Comparison of ENCODE assay signal across 15 cellular contexts in the genomic region with DNA sequence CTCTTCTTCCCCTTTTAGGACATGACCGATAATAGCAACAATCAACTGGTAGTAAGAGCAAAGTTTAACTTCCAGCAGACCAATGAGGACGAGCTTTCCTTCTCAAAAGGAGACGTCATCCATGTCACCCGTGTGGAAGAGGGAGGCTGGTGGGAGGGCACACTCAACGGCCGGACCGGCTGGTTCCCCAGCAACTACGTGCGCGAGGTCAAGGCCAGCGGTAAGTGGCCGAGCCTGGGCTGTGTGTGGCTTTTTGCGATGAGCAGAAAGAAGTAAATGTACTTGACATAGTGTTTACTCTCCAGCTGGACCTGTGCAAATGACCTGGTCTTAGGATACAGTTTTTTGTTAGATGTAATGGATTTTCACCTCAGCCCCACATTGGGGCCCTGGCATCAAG.
DNase-seq lines count a peak whose midpoint lies in the region; ATAC-seq and TF ChIP-seq lines count a peak whose summit lies in the region.
"Had no signal": no experiment of that assay in that cellular context is flagged by ENCODE, and none has a peak within 500 bp of the region (broad histone marks: within the 10 kb centered on the region; RNA-seq: fewer than 3 reads in every experiment).

No MANE protein-coding gene starts in this region.

- H3K4me3 Mint-ChIP-seq in HFFc6: no peak overlapping the region
- no peak overlapping the region for H3K4me3 Mint-ChIP-seq in dendritic cell treated with granulocyte-macrophage colony-stimulating factor and Interleukin-4, amounts not matched to agents 40 ng/mL and 50 ng/mL, for 4 days
- H3K4me3 Mint-ChIP-seq: mesothelial cell of epicardium had no signal

- no peak for DNase-seq in HFFc6
- peak; percentile 46 for DNase-seq in lung (ENCODE audit: low spot score)
- DNase-seq in substantia nigra (lab: John Stamatoyannopoulos, UW): peak in 6 of 49 donors; percentile 26 to 47 (median 38)
- DNase-seq in stimulated activated CD4-positive, alpha-beta T cell treated with anti-CD3 and anti-CD28 coated beads, Interleukin-15, amount 100 ng/mL, for 24 hours: no peak
- DNase-seq in T1000 (lab: John Stamatoyannopoulos, UW): no peak
- no peak for DNase-seq in stimulated activated CD4-positive, alpha-beta T cell treated with anti-CD3 and anti-CD28 coated beads, Interleukin-12 subunit alpha, Interleukin-12 subunit beta, amount 100 ng/mL, for 4 hours
- DNase-seq: activated CD4-positive, alpha-beta T cell treated with anti-CD3 and anti-CD28 coated beads, Interleukin-2, amount 50 U/mL, for 4 hours; NCI-H2081; NCI-H774; stimulated activated naive CD4-positive, alpha-beta T cell treated with Interleukin-2 at 50 U/mL for 16 hours had no signal

- H3K4me1 ChIP-seq in lung (ENCODE audit: control insufficient read depth in 2 of 2, insufficient read depth in 2 of 2, low read length in 2 of 2): peaks cover 5 to 21% of the 10 kb centered on the region in 2 donors

- H3K9me3 ChIP-seq in lung (ENCODE audit: control insufficient read depth in 2 of 2, insufficient read depth in 1 of 2, low read length in 1 of 2): no peaks in the 10 kb centered on the region

- TF ChIP-seq CTCF in HFFc6 (IDR thresholded peaks at IDR 0.05) (no peak), lung (IDR thresholded peaks at IDR 0.05; ENCODE audit: control extremely low read depth, extremely low read depth) (no peak)

- peaks cover 28% of the 10 kb centered on the region for H3K4me1 Mint-ChIP-seq in HFFc6 (ENCODE audit: low read depth)
- H3K4me1 Mint-ChIP-seq in dendritic cell treated with granulocyte-macrophage colony-stimulating factor and Interleukin-4, amounts not matched to agents 40 ng/mL and 50 ng/mL, for 4 days (ENCODE audit: low read depth): peaks cover 38% of the 10 kb centered on the region

- H3K27ac ChIP-seq in lung (ENCODE audit: low read depth in 1 of 2, low read length in 1 of 2) (peak overlapping the region in 1 of 2 donors; percentile 45), substantia nigra (ENCODE audit: low read depth, low read length, poor library complexity, severe bottlenecking) (peak overlapping the region; percentile 0)

- 0 out of 2 replicates have a peak, but pooled peaks cover 8% of the 10 kb centered on the region for H3K36me3 Mint-ChIP-seq in HFFc6 (ENCODE audit: low read depth)
- peaks cover 39% of the 10 kb centered on the region for H3K36me3 Mint-ChIP-seq in dendritic cell treated with granulocyte-macrophage colony-stimulating factor and Interleukin-4, amounts not matched to agents 40 ng/mL and 50 ng/mL, for 4 days (ENCODE audit: low read depth)

- no peaks in the 10 kb centered on the region for H3K27me3 ChIP-seq in lung (ENCODE audit: control insufficient read depth, insufficient read depth)

- peak overlapping the region; percentile 60; the same call in 1 of the 2 replicates for H3K27ac Mint-ChIP-seq in HFFc6
- H3K27ac Mint-ChIP-seq in dendritic cell treated with granulocyte-macrophage colony-stimulating factor and Interleukin-4, amounts not matched to agents 40 ng/mL and 50 ng/mL, for 4 days: peak overlapping the region; percentile 32

- H3K36me3 ChIP-seq in lung (ENCODE audit: control insufficient read depth in 2 of 2, insufficient read depth in 2 of 2, low read length in 2 of 2): peaks cover 0 to 5% of the 10 kb centered on the region in 2 donors

- ATAC-seq in lung (ENCODE audit: insufficient read depth, low FRiP score) (no peak), GM18858 (IDR thresholded peaks at IDR 0.05; ENCODE audit: unreplicated experiment) (no peak)
- ATAC-seq: SK-N-SH treated with all-trans-retinoic acid at 6 μM for 48 hours had no signal

- H3K27me3 Mint-ChIP-seq in HFFc6 (ENCODE audit: insufficient read depth): no peaks in the 10 kb centered on the region
- H3K27me3 Mint-ChIP-seq in dendritic cell treated with granulocyte-macrophage colony-stimulating factor and Interleukin-4, amounts not matched to agents 40 ng/mL and 50 ng/mL, for 4 days: no peaks in the 10 kb centered on the region

- 67 to 87% methylated on average over 13 of the region's 13 CpGs for WGBS in lung, 2 donors

- intact Hi-C loops in dendritic cell treated with granulocyte-macrophage colony-stimulating factor and Interleukin-4, amounts not matched to agents 40 ng/mL and 50 ng/mL, for 4 days (cut with micrococcal nuclease): loop anchor here (10.0 kb wide), 1 partner anchor 303 kb away; the partner anchor contains the start of gene ANKRD10

- no peaks in the 10 kb centered on the region for H3K9me3 Mint-ChIP-seq in HFFc6
- no peaks in the 10 kb centered on the region for H3K9me3 Mint-ChIP-seq in dendritic cell treated with granulocyte-macrophage colony-stimulating factor and Interleukin-4, amounts not matched to agents 40 ng/mL and 50 ng/mL, for 4 days
- H3K9me3 Mint-ChIP-seq: mesothelial cell of epicardium had no signal

- no peak overlapping the region for H3K4me3 ChIP-seq in lung
- H3K4me3 ChIP-seq: skin epidermis had no signal
